In genomic region chr10:43749145-43749576, GRCh38 we compare ENCODE assay signal across 23 cellular contexts.
DNase-seq lines count a peak whose midpoint lies in the region; ATAC-seq, FAIRE-seq and TF ChIP-seq lines count a peak whose summit lies in the region.
"Had no signal": no experiment of that assay in that cellular context is flagged by ENCODE, and none has a peak within 500 bp of the region (broad histone marks: within the 10 kb centered on the region; RNA-seq: fewer than 3 reads in every experiment).

No MANE protein-coding gene starts in this region.

- no peaks in the 10 kb centered on the region for H3K36me3 Mint-ChIP-seq in activated naive CD4-positive, alpha-beta T cell treated with anti-CD3 and anti-CD28 coated beads, Interleukin-2, amount 50 U/mL, for 72 hours
- H3K36me3 Mint-ChIP-seq: CD14-positive monocyte; CD8-positive, alpha-beta memory T cell had no signal

- no peak for TF ChIP-seq CTCF in psoas muscle (IDR thresholded peaks at IDR 0.05)

- peaks cover 10% of the 10 kb centered on the region for H3K4me1 ChIP-seq in psoas muscle
- H3K4me1 ChIP-seq: BE2C had no signal

- H3K9me3 ChIP-seq in psoas muscle: no peaks in the 10 kb centered on the region
- H3K9me3 ChIP-seq: BE2C had no signal

- no peaks in the 10 kb centered on the region for H3K36me3 ChIP-seq in psoas muscle (ENCODE audit: insufficient read depth in 1 of 2, low read depth in 1 of 2)
- H3K36me3 ChIP-seq: BE2C had no signal

- peak; percentile 89 for FAIRE-seq in urothelium cell line (lab: Jason Lieb, UNC)
- FAIRE-seq: GM12892, GM19239, H1 had no signal

- intact Hi-C loops in psoas muscle (cut with DNase I): no loop called here

- H3K9me3 Mint-ChIP-seq in activated naive CD4-positive, alpha-beta T cell treated with anti-CD3 and anti-CD28 coated beads, Interleukin-2, amount 50 U/mL, for 72 hours: no peaks in the 10 kb centered on the region
- H3K9me3 Mint-ChIP-seq: CD8-positive, alpha-beta memory T cell had no signal

- no peaks in the 10 kb centered on the region for H3K27me3 ChIP-seq in psoas muscle (ENCODE audit: insufficient read depth in 3 of 3, low read length in 2 of 3)
- H3K27me3 ChIP-seq: BE2C had no signal

- 32 to 38% (median 36%) methylated on average over 13 of the region's 13 CpGs for WGBS in psoas muscle, 3 donors

- DNase-seq in DMS 273 (lab: John Stamatoyannopoulos, UW; ENCODE audit: unreplicated experiment) (peak; percentile 16), DMS 273 treated with DMSO at 0.1 percent for 48 hours (lab: John Stamatoyannopoulos, UW) (no peak), RPMI7951 (ENCODE audit: low read depth) (peak; percentile 44), psoas muscle (no peak), urothelium cell line (ENCODE audit: low spot score) (no peak), NCI-H2081 treated with DMSO at 0.1 percent for 48 hours (lab: John Stamatoyannopoulos, UW) (no peak)
- no peak for DNase-seq in activated naive CD4-positive, alpha-beta T cell treated with anti-CD3 and anti-CD28 coated beads, Interleukin-2, amount 50 U/mL, for 72 hours (ENCODE audit: low spot score in 2 of 2)
- DNase-seq: BE2C; CD8-positive, alpha-beta memory T cell; DMS153; DND-41; HCEC 1CT; KG1; NCI-H1048; NCI-H1436; NCI-H187 treated with DMSO at 0.1 percent for 48 hours; NCI-H2107; SHP77 had no signal

- H3K4me3 ChIP-seq in psoas muscle: no peak overlapping the region

- no peak overlapping the region for H3K27ac Mint-ChIP-seq in activated naive CD4-positive, alpha-beta T cell treated with anti-CD3 and anti-CD28 coated beads, Interleukin-2, amount 50 U/mL, for 72 hours
- H3K27ac Mint-ChIP-seq: CD8-positive, alpha-beta memory T cell had no signal

- no peak overlapping the region for H3K27ac ChIP-seq in psoas muscle
- H3K27ac ChIP-seq: 22Rv1 had no signal

- peak; percentile 69 to 83 (median 78) for ATAC-seq in psoas muscle
- ATAC-seq in activated naive CD4-positive, alpha-beta T cell treated with anti-CD3 and anti-CD28 coated beads, Interleukin-2, amount 50 U/mL, for 72 hours: no peak

Comparison
In these comparisons a context has a peak if more than half of its experiments do, and no peak if none do; other contexts are left out.
1. DNase-seq: peak in DMS 273 (single experiment) and RPMI7951 (single experiment); none in DMS 273 treated with DMSO at 0.1 percent for 48 hours (single experiment), psoas muscle (0 of 2), urothelium cell line (single experiment), NCI-H2081 treated with DMSO at 0.1 percent for 48 hours (single experiment) and activated naive CD4-positive, alpha-beta T cell treated with anti-CD3 and anti-CD28 coated beads, Interleukin-2, amount 50 U/mL, for 72 hours (0 of 2).
2. ATAC-seq: peak in psoas muscle (4 of 4); none in activated naive CD4-positive, alpha-beta T cell treated with anti-CD3 and anti-CD28 coated beads, Interleukin-2, amount 50 U/mL, for 72 hours (0 of 2).